In genomic region chr14:64503434-64504309, GRCh38 we compare ENCODE assay signal across 8 cellular contexts. TPM values are rescaled to one million over a fixed set of nuclear protein-coding genes. Genes with fewer than 3 reads are reported as not detected.
DNase-seq lines count a peak whose midpoint lies in the region; ATAC-seq and TF ChIP-seq lines count a peak whose summit lies in the region.

Gene ZBTB25 (minus strand): TSS chr14:64503838. CDS start chr14:64490533, 13,305 bp downstream.

- DNase-seq in DMS 273 treated with DMSO at 0.1 percent for 48 hours (lab: John Stamatoyannopoulos, UW) = peak; percentile 69
- peak; percentile 67 for DNase-seq in HuH-7.5 (ENCODE audit: low spot score)
- peak; percentile 87 for DNase-seq in OCI-M1 (lab: John Stamatoyannopoulos, UW)
- DNase-seq in activated T-cell treated with anti-CD3 and anti-CD28 coated beads for 4 hours = peak; percentile 92
- DNase-seq in epithelial cell of proximal tubule (ENCODE audit: low read depth) = no peak
- peak; percentile 93 to 94 for DNase-seq in stimulated activated CD8-positive, alpha-beta memory T cell treated with anti-CD3 and anti-CD28 coated beads, Interleukin-4, amount 100 ng/mL, for 4 hours (ENCODE audit: low read depth in 2 of 2, low spot score in 1 of 2)

- H3K9ac ChIP-seq in mucosa of rectum (ENCODE audit: low read depth in 1 of 2, low read length in 2 of 2) = peak within 1 kb of the TSS; percentile 97 to 98

- H3K27me3 ChIP-seq in mucosa of rectum (ENCODE audit: control insufficient read depth in 2 of 2, insufficient read depth in 2 of 2, low read length in 2 of 2) = no peaks in the 10 kb centered on the region

- H3K27ac ChIP-seq in mucosa of rectum (ENCODE audit: low read depth in 2 of 2, low read length in 2 of 2) = peak within 1 kb of the TSS; percentile 99 to 100

- H3K36me3 ChIP-seq in mucosa of rectum (ENCODE audit: control insufficient read depth in 2 of 2, insufficient read depth in 2 of 2, low read length in 2 of 2) = no peaks in the 10 kb centered on the region

- TF ChIP-seq CTCF in epithelial cell of proximal tubule (conservative IDR thresholded peaks at IDR 0.05; ENCODE audit: low read depth, low read length) = no peak

- peak; percentile 60 for ATAC-seq in GM21528 (IDR thresholded peaks at IDR 0.05; ENCODE audit: low FRiP score, unreplicated experiment)

- peaks cover 25 to 29% of the 10 kb centered on the region in 2 donors for H3K4me1 ChIP-seq in mucosa of rectum (ENCODE audit: control insufficient read depth in 2 of 2, insufficient read depth in 2 of 2, low read length in 2 of 2)

- H3K4me3 ChIP-seq in epithelial cell of proximal tubule (ENCODE audit: low read depth, low read length) (peak within 1 kb of the TSS; percentile 68), mucosa of rectum (ENCODE audit: low read length in 2 of 2) (peak within 1 kb of the TSS; percentile 77 to 88)

- H3K9me3 ChIP-seq in mucosa of rectum (ENCODE audit: control insufficient read depth in 2 of 2, low read length in 2 of 2) = no peaks in the 10 kb centered on the region

RNA-seq across cellular contexts. Expression of gene ZBTB25, which starts in this region (rescaled TPM):
- 2.4 and 2.6 TPM in 2 replicates for total RNA-seq in epithelial cell of proximal tubule
